39 cellular contexts compared by ENCODE assay signal in genomic region chr2:80348078-80348477, GRCh38. TPM values are rescaled to one million over a fixed set of nuclear protein-coding genes. Genes with fewer than 3 reads are reported as not detected.
"Had no signal": no experiment of that assay in that cellular context is flagged by ENCODE, and none has a peak within 500 bp of the region (broad histone marks: within the 10 kb centered on the region; RNA-seq: fewer than 3 reads in every experiment).

No MANE protein-coding gene starts in this region.

- H3K9me3 ChIP-seq: MG63 had no signal

- H3K4me2 ChIP-seq: KMS-11 had no signal

- H3K27ac ChIP-seq: KMS-11 had no signal

- H3K4me3 ChIP-seq: MG63 had no signal

- H3K9ac ChIP-seq: KMS-11 had no signal

- DNase-seq: Karpas-422, Kasumi-1, KBM-7, MG63, MM.1S, MV-4-11, NCI-H1048, NCI-H1092, NCI-H1092 treated with DMSO at 0.1 percent for 48 hours, NCI-H1105, NCI-H1105 treated with DMSO at 0.1 percent for 48 hours, NCI-H1417, NCI-H1417 treated with DMSO at 0.1 percent for 48 hours, NCI-H1436, NCI-H1436 treated with DMSO at 0.1 percent for 48 hours, NCI-H146, NCI-H1694, NCI-H1694 treated with DMSO at 0.1 percent for 48 hours, NCI-H187, NCI-H187 treated with DMSO at 0.1 percent for 48 hours, NCI-H1930, NCI-H2029, NCI-H2029 treated with DMSO at 0.1 percent for 48 hours, NCI-H2081, NCI-H2081 treated with DMSO at 0.1 percent for 48 hours, NCI-H2107, NCI-H2171, NCI-H2171 treated with DMSO at 0.1 percent for 48 hours, NCI-H2227 treated with DMSO at 0.1 percent for 48 hours, NCI-H226, NCI-H345, NCI-H446, NCI-H446 treated with DMSO at 0.1 percent for 48 hours, NCI-H510A had no signal

- H3K27me3 ChIP-seq: MG63 had no signal

- H3K36me3 ChIP-seq: MG63 had no signal

RNA-seq across cellular contexts. Expression of gene LRRTM1, which starts 43.5 kb away (rescaled TPM):
- total RNA-seq: LHCN-M2, M059J, MCF 10A, NCI-H460 had no signal
